Comparison of ENCODE assay signal across 9 cellular contexts in genomic region chr6:28985396-28986164, GRCh38. TPM values are rescaled to one million over a fixed set of nuclear protein-coding genes. Genes with fewer than 3 reads are reported as not detected.
DNase-seq lines count a peak whose midpoint lies in the region; ATAC-seq and TF ChIP-seq lines count a peak whose summit lies in the region.
"Had no signal": no experiment of that assay in that cellular context is flagged by ENCODE, and none has a peak within 500 bp of the region (broad histone marks: within the 10 kb centered on the region; RNA-seq: fewer than 3 reads in every experiment).

No MANE protein-coding gene starts in this region.

- RAD21 ChIA-PET in HCT116 (lab: Charles Lee; ENCODE audit: low non-redundant PET in 1 of 2, low total read pairs in 2 of 2, uncharacterized antibody in 2 of 2, unreplicated experiment in 2 of 2) = interaction anchor here in 1 of 2 experiments (0.7 kb wide), 1 partner anchor 148 kb away, joined by 3 read pairs; no protein-coding TSS in a partner anchor

- H3K9me2 ChIP-seq in HCT116 (ENCODE audit: insufficient read depth) (no peaks in the 10 kb centered on the region), Karpas-422 (replicated peaks; ENCODE audit: insufficient read depth, low read length) (no peaks in the 10 kb centered on the region)

- peak; percentile 52 for ATAC-seq in HCT116

- peak; percentile 91 for DNase-seq in AG08396 (ENCODE audit: low spot score)
- DNase-seq in HCT116 (ENCODE audit: low read depth, low spot score) = peak; percentile 92
- DNase-seq in NCI-H748 (lab: John Stamatoyannopoulos, UW; ENCODE audit: unreplicated experiment) = peak; percentile 99
- DNase-seq in anterior cingulate cortex (lab: John Stamatoyannopoulos, UW) = peak in 55 of 58 donors; percentile 10 to 88 (median 65)
- peak; percentile 78 for DNase-seq in cardiac septum (ENCODE audit: low spot score)
- DNase-seq in nucleus accumbens (lab: John Stamatoyannopoulos, UW) = peak in 55 of 56 donors; percentile 6 to 86 (median 57)
- no peak for DNase-seq in GM19238 (ENCODE audit: insufficient read length, low spot score)
- no peak for DNase-seq in Karpas-422

- H3K36me3 ChIP-seq in HCT116 (ENCODE audit: control insufficient read depth in 1 of 2, insufficient read depth in 2 of 2, low read length in 2 of 2) = no peaks in the 10 kb centered on the region
- no peaks in the 10 kb centered on the region for H3K36me3 ChIP-seq in Karpas-422 (ENCODE audit: insufficient read depth, low read length)
- H3K36me3 ChIP-seq: HAP-1 had no signal

- H3K4me3 ChIP-seq in HCT116 (replicated peaks in 1 of 2; ENCODE audit: low read depth in 1 of 2, low read length in 2 of 2) = peak overlapping the region; percentile 12 to 37
- no peak overlapping the region for H3K4me3 ChIP-seq in Karpas-422 (ENCODE audit: low read length)
- H3K4me3 ChIP-seq: HAP-1 had no signal

- H3K27ac ChIP-seq in HCT116 (ENCODE audit: low read depth, low read length) (peak overlapping the region; percentile 20; the same call in 1 of the 2 replicates), Karpas-422 (ENCODE audit: low read length) (no peak overlapping the region)

- H2AFZ ChIP-seq in HCT116 (ENCODE audit: low read depth, low read length, poor library complexity, severe bottlenecking) (peak overlapping the region; percentile 92), Karpas-422 (ENCODE audit: low read length) (no peak overlapping the region)

- H3K9me3 ChIP-seq in HCT116 (ENCODE audit: control insufficient read depth in 1 of 2, insufficient read depth in 1 of 2, low read depth in 1 of 2, low read length in 2 of 2) = no peaks in the 10 kb centered on the region
- no peaks in the 10 kb centered on the region for H3K9me3 ChIP-seq in Karpas-422 (ENCODE audit: low read length)
- H3K9me3 ChIP-seq: HAP-1 had no signal

- intact Hi-C loops in HCT116 (cut with micrococcal nuclease) (loop anchor here (2.0 to 10.0 kb wide), 2 partner anchors 299 to 381 kb away; no protein-coding TSS in a partner anchor), cardiac septum (cut with DNase I) (loop anchor here (10.0 kb wide), 4 partner anchors 61 to 151 kb away; partner anchors contain the start of gene TRIM27)

- TF ChIP-seq RAD21 in HCT116 (IDR thresholded peaks at IDR 0.05; ENCODE audit: low read depth) = no peak

- peaks cover 20 to 62% of the 10 kb centered on the region in 2 experiments for H3K4me1 ChIP-seq in HCT116 (ENCODE audit: control insufficient read depth in 1 of 2, insufficient read depth in 2 of 2, low read length in 2 of 2)
- peaks cover 9% of the 10 kb centered on the region for H3K4me1 ChIP-seq in Karpas-422 (ENCODE audit: low read length)

- peak overlapping the region; percentile 26 for H3K9ac ChIP-seq in HCT116 (ENCODE audit: low read length)
- H3K9ac ChIP-seq in Karpas-422 (ENCODE audit: low read length) = no peak overlapping the region

- H3K79me2 ChIP-seq in HCT116 (ENCODE audit: insufficient read depth, low read length) (no peaks in the 10 kb centered on the region), Karpas-422 (ENCODE audit: low read length) (no peaks in the 10 kb centered on the region)

- H3K27me3 ChIP-seq in HCT116 (ENCODE audit: insufficient read depth, low read length) (no peaks in the 10 kb centered on the region), Karpas-422 (ENCODE audit: low read length) (no peaks in the 10 kb centered on the region)

- H3K4me2 ChIP-seq in HCT116 (ENCODE audit: low read length) (peak overlapping the region; percentile 69), Karpas-422 (ENCODE audit: low read depth, low read length, poor library complexity, severe bottlenecking) (no peak overlapping the region)

- no peak for TF ChIP-seq POLR2A in HCT116 (IDR thresholded peaks at IDR 0.05; ENCODE audit: borderline replicate concordance, extremely low read depth, insufficient read depth, insufficient read length)

- no peak for TF ChIP-seq CTCF in HCT116 (IDR thresholded peaks at IDR 0.05 in 2 of 3, conservative IDR thresholded peaks at IDR 0.05 in 1 of 3; ENCODE audit: borderline replicate concordance in 1 of 3, insufficient read depth in 1 of 3, low read depth in 2 of 3, low read length in 2 of 3)

- H4K20me1 ChIP-seq in HCT116 (ENCODE audit: insufficient read depth) (no peaks in the 10 kb centered on the region), Karpas-422 (ENCODE audit: insufficient read depth, low read depth, low read length) (no peaks in the 10 kb centered on the region)

- POLR2A ChIA-PET in HCT116 (lab: Charles Lee) = interaction anchor here (0.8 to 2.8 kb wide), 4 partner anchors 34 to 148 kb away, joined by 3 to 11 read pairs (median 4); partner anchors contain the start of gene TRIM27

- TSS peak; percentile 78 for BruUV-seq in HCT116 (replicated peaks; lab: Mats Ljungman, UMichigan)

- CTCF ChIA-PET in HCT116 (lab: Charles Lee) = interaction anchor here (1.0 to 1.1 kb wide), 2 partner anchors 144 to 148 kb away, joined by 3 to 6 read pairs; no protein-coding TSS in a partner anchor

TF ChIP-seq in HCT116, 20 proteins besides CTCF, POLR2A, EP300 and RAD21:
- peak; percentile 25 for TF ChIP-seq YY1 (IDR thresholded peaks at IDR 0.05; ENCODE audit: extremely low read depth, insufficient replicate concordance, low read depth, low read length)
- no peak for TF ChIP-seq ATF3 (IDR thresholded peaks at IDR 0.05)
- peak; percentile 70 for TF ChIP-seq POLR2AphosphoS5 (IDR thresholded peaks at IDR 0.05; ENCODE audit: low read depth, low read length)
- peak; percentile 51 for TF ChIP-seq SP1 (IDR thresholded peaks at IDR 0.05; ENCODE audit: low read depth)
- peak; percentile 75 for TF ChIP-seq MAX (IDR thresholded peaks at IDR 0.05)
- TF ChIP-seq EZH2phosphoT487 (IDR thresholded peaks at IDR 0.05; ENCODE audit: borderline replicate concordance) = no peak
- no peak for TF ChIP-seq REST (IDR thresholded peaks at IDR 0.05; ENCODE audit: low read depth)
- TF ChIP-seq SRF (IDR thresholded peaks at IDR 0.05; ENCODE audit: low read depth) = no peak
- TF ChIP-seq ZBTB33 (IDR thresholded peaks at IDR 0.05; ENCODE audit: extremely low read depth, insufficient replicate concordance, low read length) = peak; percentile 27
- peak; percentile 89; the same call in 1 of the 2 replicates for TF ChIP-seq CBX3 (IDR thresholded peaks at IDR 0.05; ENCODE audit: low read depth)

RNA-seq across cellular contexts. Expression of gene ZNF311, which starts 19.5 kb away (rescaled TPM):
- total RNA-seq in HCT116 (2021; ENCODE audit: unreplicated experiment) (not detected), cardiac septum (0.22 TPM)
- not detected in 2 replicates for polyA plus RNA-seq in HCT116 (2012)
- not detected in 2 replicates for total RNA-seq in Karpas-422 (2014; rRNA removed; shearing (Covaris generic); ENCODE audit: low replicate concordance)

RNA-seq across cellular contexts. Expression of gene OR2W1, which starts 59.4 kb away (rescaled TPM):
- total RNA-seq in HCT116 (2021; ENCODE audit: unreplicated experiment) (not detected), cardiac septum (not detected)
- not detected in 2 replicates for polyA plus RNA-seq in HCT116 (2012)
- not detected in 2 replicates for total RNA-seq in Karpas-422 (2014; rRNA removed; shearing (Covaris generic); ENCODE audit: low replicate concordance)

Comparison
In these comparisons a context has a peak if more than half of its experiments do, and no peak if none do; other contexts are left out.
1. DNase-seq: peak in AG08396 (single experiment), HCT116 (single experiment), NCI-H748 (single experiment), anterior cingulate cortex (55 of 58), cardiac septum (single experiment) and nucleus accumbens (55 of 56); none in GM19238 (single experiment) and Karpas-422 (single experiment).